Comparison of ENCODE assay signal across 1 cellular context in the genomic region with DNA sequence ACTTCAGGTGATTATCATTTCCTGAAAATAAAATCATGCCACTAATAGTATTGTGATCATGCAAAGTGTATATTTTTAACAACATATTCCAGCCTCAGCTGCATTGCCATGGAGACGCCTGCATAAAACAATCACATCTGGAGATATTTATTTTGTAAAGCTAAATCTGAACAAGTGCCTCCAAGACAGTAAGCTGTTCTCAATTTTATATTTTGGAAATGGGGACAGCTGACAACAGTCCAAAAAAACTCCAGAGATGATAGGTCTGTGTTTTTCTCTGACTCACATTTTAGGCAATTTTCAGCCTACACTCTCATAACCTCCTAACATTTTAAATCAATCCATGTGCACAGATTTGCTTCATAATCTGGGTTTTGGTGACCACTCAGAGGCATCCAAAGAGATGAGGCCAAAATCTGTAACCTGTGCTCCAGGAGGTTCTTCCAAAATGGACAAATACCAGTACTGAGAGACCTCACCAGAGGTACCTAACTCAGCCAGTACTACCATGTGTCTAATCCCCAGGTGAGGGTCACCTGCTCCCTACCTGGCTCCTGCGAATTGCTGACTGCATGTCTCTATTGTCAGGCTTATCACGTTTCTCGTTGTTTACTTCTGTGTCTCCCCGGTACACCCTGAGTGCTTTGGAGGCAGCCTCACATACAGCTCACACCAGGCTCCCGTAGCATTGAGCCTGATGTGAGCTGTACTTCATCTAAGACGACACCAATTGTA.
TF ChIP-seq lines count a peak whose summit lies in the region.

No MANE protein-coding gene starts in this region.

TF ChIP-seq in H1, 55 proteins besides CTCF, POLR2A, EP300 and RAD21:
- no peak for TF ChIP-seq RNF2 (IDR thresholded peaks at IDR 0.05; ENCODE audit: borderline replicate concordance, low read depth, low read length, missing control alignments, poor library complexity, severe bottlenecking)
- TF ChIP-seq, protein P1, sequence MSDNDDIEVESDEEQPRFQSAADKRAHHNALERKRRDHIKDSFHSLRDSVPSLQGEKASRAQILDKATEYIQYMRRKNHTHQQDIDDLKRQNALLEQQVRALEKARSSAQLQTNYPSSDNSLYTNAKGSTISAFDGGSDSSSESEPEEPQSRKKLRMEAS (IDR thresholded peaks at IDR 0.05), result no peak
- 0 out of 2 replicates have a peak, but pooled peaks have one; percentile 62 for TF ChIP-seq TCF12 (IDR thresholded peaks at IDR 0.05; ENCODE audit: low read depth, low read length)
- TF ChIP-seq SP4 (IDR thresholded peaks at IDR 0.05; ENCODE audit: low read length), result no peak
- no peak for TF ChIP-seq NRF1 (IDR thresholded peaks at IDR 0.05; ENCODE audit: low read depth, low read length)
- TF ChIP-seq BRCA1 (IDR thresholded peaks at IDR 0.05; ENCODE audit: low read depth, low read length), result no peak
- 0 out of 2 replicates have a peak, but pooled peaks have one; percentile 30 for TF ChIP-seq POLR2AphosphoS5 (IDR thresholded peaks at IDR 0.05; ENCODE audit: low read depth, low read length)
- no peak for TF ChIP-seq CREB1 (IDR thresholded peaks at IDR 0.05)
- TF ChIP-seq SIRT6 (IDR thresholded peaks at IDR 0.05; ENCODE audit: low read length), result no peak
- no peak for TF ChIP-seq CBX5 (IDR thresholded peaks at IDR 0.05; ENCODE audit: low read depth, low read length)
- TF ChIP-seq, protein P2, sequence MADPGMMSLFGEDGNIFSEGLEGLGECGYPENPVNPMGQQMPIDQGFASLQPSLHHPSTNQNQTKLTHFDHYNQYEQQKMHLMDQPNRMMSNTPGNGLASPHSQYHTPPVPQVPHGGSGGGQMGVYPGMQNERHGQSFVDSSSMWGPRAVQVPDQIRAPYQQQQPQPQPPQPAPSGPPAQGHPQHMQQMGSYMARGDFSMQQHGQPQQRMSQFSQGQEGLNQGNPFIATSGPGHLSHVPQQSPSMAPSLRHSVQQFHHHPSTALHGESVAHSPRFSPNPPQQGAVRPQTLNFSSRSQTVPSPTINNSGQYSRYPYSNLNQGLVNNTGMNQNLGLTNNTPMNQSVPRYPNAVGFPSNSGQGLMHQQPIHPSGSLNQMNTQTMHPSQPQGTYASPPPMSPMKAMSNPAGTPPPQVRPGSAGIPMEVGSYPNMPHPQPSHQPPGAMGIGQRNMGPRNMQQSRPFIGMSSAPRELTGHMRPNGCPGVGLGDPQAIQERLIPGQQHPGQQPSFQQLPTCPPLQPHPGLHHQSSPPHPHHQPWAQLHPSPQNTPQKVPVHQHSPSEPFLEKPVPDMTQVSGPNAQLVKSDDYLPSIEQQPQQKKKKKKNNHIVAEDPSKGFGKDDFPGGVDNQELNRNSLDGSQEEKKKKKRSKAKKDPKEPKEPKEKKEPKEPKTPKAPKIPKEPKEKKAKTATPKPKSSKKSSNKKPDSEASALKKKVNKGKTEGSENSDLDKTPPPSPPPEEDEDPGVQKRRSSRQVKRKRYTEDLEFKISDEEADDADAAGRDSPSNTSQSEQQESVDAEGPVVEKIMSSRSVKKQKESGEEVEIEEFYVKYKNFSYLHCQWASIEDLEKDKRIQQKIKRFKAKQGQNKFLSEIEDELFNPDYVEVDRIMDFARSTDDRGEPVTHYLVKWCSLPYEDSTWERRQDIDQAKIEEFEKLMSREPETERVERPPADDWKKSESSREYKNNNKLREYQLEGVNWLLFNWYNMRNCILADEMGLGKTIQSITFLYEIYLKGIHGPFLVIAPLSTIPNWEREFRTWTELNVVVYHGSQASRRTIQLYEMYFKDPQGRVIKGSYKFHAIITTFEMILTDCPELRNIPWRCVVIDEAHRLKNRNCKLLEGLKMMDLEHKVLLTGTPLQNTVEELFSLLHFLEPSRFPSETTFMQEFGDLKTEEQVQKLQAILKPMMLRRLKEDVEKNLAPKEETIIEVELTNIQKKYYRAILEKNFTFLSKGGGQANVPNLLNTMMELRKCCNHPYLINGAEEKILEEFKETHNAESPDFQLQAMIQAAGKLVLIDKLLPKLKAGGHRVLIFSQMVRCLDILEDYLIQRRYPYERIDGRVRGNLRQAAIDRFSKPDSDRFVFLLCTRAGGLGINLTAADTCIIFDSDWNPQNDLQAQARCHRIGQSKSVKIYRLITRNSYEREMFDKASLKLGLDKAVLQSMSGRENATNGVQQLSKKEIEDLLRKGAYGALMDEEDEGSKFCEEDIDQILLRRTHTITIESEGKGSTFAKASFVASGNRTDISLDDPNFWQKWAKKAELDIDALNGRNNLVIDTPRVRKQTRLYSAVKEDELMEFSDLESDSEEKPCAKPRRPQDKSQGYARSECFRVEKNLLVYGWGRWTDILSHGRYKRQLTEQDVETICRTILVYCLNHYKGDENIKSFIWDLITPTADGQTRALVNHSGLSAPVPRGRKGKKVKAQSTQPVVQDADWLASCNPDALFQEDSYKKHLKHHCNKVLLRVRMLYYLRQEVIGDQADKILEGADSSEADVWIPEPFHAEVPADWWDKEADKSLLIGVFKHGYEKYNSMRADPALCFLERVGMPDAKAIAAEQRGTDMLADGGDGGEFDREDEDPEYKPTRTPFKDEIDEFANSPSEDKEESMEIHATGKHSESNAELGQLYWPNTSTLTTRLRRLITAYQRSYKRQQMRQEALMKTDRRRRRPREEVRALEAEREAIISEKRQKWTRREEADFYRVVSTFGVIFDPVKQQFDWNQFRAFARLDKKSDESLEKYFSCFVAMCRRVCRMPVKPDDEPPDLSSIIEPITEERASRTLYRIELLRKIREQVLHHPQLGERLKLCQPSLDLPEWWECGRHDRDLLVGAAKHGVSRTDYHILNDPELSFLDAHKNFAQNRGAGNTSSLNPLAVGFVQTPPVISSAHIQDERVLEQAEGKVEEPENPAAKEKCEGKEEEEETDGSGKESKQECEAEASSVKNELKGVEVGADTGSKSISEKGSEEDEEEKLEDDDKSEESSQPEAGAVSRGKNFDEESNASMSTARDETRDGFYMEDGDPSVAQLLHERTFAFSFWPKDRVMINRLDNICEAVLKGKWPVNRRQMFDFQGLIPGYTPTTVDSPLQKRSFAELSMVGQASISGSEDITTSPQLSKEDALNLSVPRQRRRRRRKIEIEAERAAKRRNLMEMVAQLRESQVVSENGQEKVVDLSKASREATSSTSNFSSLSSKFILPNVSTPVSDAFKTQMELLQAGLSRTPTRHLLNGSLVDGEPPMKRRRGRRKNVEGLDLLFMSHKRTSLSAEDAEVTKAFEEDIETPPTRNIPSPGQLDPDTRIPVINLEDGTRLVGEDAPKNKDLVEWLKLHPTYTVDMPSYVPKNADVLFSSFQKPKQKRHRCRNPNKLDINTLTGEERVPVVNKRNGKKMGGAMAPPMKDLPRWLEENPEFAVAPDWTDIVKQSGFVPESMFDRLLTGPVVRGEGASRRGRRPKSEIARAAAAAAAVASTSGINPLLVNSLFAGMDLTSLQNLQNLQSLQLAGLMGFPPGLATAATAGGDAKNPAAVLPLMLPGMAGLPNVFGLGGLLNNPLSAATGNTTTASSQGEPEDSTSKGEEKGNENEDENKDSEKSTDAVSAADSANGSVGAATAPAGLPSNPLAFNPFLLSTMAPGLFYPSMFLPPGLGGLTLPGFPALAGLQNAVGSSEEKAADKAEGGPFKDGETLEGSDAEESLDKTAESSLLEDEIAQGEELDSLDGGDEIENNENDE (IDR thresholded peaks at IDR 0.05; ENCODE audit: insufficient replicate concordance, low read length), result no peak
- no peak for TF ChIP-seq SRF (IDR thresholded peaks at IDR 0.05; ENCODE audit: low read depth, low read length)
